ENCODE assay signal across 8 cellular contexts in genomic region chr2:87075796-87076252, GRCh38. TPM values are rescaled to one million over a fixed set of nuclear protein-coding genes. Genes with fewer than 3 reads are reported as not detected.
DNase-seq lines count a peak whose midpoint lies in the region; ATAC-seq and TF ChIP-seq lines count a peak whose summit lies in the region.
"Not testable (repeated sequence)": the region's sequence is repeated elsewhere in the genome, so short reads cannot be mapped to it uniquely, and the experiment has no call there.

No MANE protein-coding gene starts in this region.

- intact Hi-C loops in body of pancreas (cut with DNase I); left ventricle myocardium superior (cut with micrococcal nuclease); stomach (cut with DNase I; ENCODE audit: low total_unique reads): not testable (repeated sequence)

- DNase-seq in ELR (ENCODE audit: low read depth) (peak; percentile 61), body of pancreas (peak; percentile 60 to 67 (median 64)), left ventricle myocardium superior (peak; percentile 67), stomach (peak; percentile 53)
- peak; percentile 12 for DNase-seq in activated CD4-positive, CD25-positive, alpha-beta regulatory T cell treated with anti-CD3 and anti-CD28 coated beads, Interleukin-2, amount 50 U/mL, for 16 hours (ENCODE audit: low read depth, low spot score)
- not testable (repeated sequence) for DNase-seq in omental fat pad (ENCODE audit: low spot score)

- H3K4me1 ChIP-seq in body of pancreas, stomach: not testable (repeated sequence)

- ATAC-seq in GM21786 (IDR thresholded peaks at IDR 0.05; ENCODE audit: unreplicated experiment), result peak; percentile 21
- ATAC-seq in HG03575 (IDR thresholded peaks at IDR 0.05; ENCODE audit: extremely low read depth, insufficient number of reproducible peaks, low FRiP score, unreplicated experiment), result peak; percentile 5
- peak; percentile 26 for ATAC-seq in body of pancreas
- ATAC-seq in left ventricle myocardium superior, result peak; percentile 10
- peak; percentile 46 for ATAC-seq in omental fat pad (ENCODE audit: low FRiP score)

- 0% methylated on average over 20 of the region's 63 CpGs; no CpG with 5 or more reads in 1 of the 2 donors for WGBS in body of pancreas, 2 donors
- WGBS in stomach, 5 donors, result 0 to 1% (median 0%) methylated on average over 16 to 32 of the region's 63 CpGs; no CpG with 5 or more reads in 2 of the 5 donors

- not testable (repeated sequence) for TF ChIP-seq CTCF in body of pancreas (IDR thresholded peaks at IDR 0.05); omental fat pad (IDR thresholded peaks at IDR 0.05); stomach (IDR thresholded peaks at IDR 0.05)

- not testable (repeated sequence) for TF ChIP-seq POLR2A in body of pancreas (IDR thresholded peaks at IDR 0.05); stomach (IDR thresholded peaks at IDR 0.05)

- TF ChIP-seq EP300 in stomach (IDR thresholded peaks at IDR 0.05), result not testable (repeated sequence)

- H3K27ac ChIP-seq in body of pancreas, result peak overlapping the region; percentile 85 to 95 (median 91)
- peak overlapping the region; percentile 89 to 97 (median 93) for H3K27ac ChIP-seq in stomach

- not testable (repeated sequence) for H3K27me3 ChIP-seq in body of pancreas, stomach

- H3K36me3 ChIP-seq in body of pancreas (replicated peaks in 1 of 2; ENCODE audit: insufficient read depth in 1 of 2, low read depth in 2 of 2); stomach: not testable (repeated sequence)

- H3K4me3 ChIP-seq in body of pancreas (peak overlapping the region; percentile 33 to 69), stomach (peak overlapping the region; percentile 52 to 83 (median 71))

- not testable (repeated sequence) for H3K9me3 ChIP-seq in body of pancreas, stomach

RNA-seq across cellular contexts. Expression of gene PLGLB1, which starts 54.2 kb away (rescaled TPM):
- total RNA-seq in body of pancreas (1 to 10 TPM; 3.4 to 4.6 TPM), left ventricle myocardium superior (2.7 TPM), omental fat pad (1 to 10 TPM in 2 of 4 donors, under 1 TPM in 1, not detected in 1; 0.84 to 8.0 (median 4.5) TPM), stomach (10 to 100 TPM in 1 of 5 donors, 1 to 10 TPM in 1, under 1 TPM in 1, not detected in 2; 0.89 to 16.5 (median 6.4) TPM)
- polyA plus RNA-seq in stomach, result 1 to 10 TPM in 1 of 3 donors, under 1 TPM in 1, not detected in 1; 0.50 to 4.6 TPM
